1 cellular context compared by ENCODE assay signal in genomic region chr19:53927745-53928144, GRCh38.
TF ChIP-seq lines count a peak whose summit lies in the region.

No MANE protein-coding gene starts in this region.

TF ChIP-seq in HepG2, 621 proteins besides CTCF, POLR2A, EP300 and RAD21 (continues in another document):
- 0 out of 2 replicates have a peak, but pooled peaks have one; percentile 37 for TF ChIP-seq KMT2B (CRISPR knock-in tag; IDR thresholded peaks at IDR 0.05)
- TF ChIP-seq ZNF770 (CRISPR knock-in tag; IDR thresholded peaks at IDR 0.05), result no peak
- 0 out of 2 replicates have a peak, but pooled peaks have one; percentile 42 for TF ChIP-seq KLF11 (CRISPR knock-in tag; IDR thresholded peaks at IDR 0.05)
- TF ChIP-seq BCL6 (CRISPR knock-in tag; IDR thresholded peaks at IDR 0.05), result no peak
- TF ChIP-seq SOX13 (IDR thresholded peaks at IDR 0.05), result no peak
- no peak for TF ChIP-seq SOX13 (CRISPR knock-in tag; conservative IDR thresholded peaks at IDR 0.05 in 1 of 2, IDR thresholded peaks at IDR 0.05 in 1 of 2)
- no peak for TF ChIP-seq KDM5A (IDR thresholded peaks at IDR 0.05; ENCODE audit: borderline replicate concordance, low read length)
- no peak for TF ChIP-seq MAZ (IDR thresholded peaks at IDR 0.05; ENCODE audit: borderline replicate concordance, low read depth, low read length)
- no peak for TF ChIP-seq MAZ (CRISPR knock-in tag; IDR thresholded peaks at IDR 0.05; ENCODE audit: low read depth)
- no peak for TF ChIP-seq ZNF720 (CRISPR knock-in tag; IDR thresholded peaks at IDR 0.05)
- TF ChIP-seq CSRNP1 (CRISPR knock-in tag; IDR thresholded peaks at IDR 0.05), result no peak
- TF ChIP-seq ZNF749 (CRISPR knock-in tag; IDR thresholded peaks at IDR 0.05; ENCODE audit: borderline replicate concordance), result 0 out of 2 replicates have a peak, but pooled peaks have one; percentile 41
- no peak for TF ChIP-seq RBM22 (optimal IDR thresholded peaks at IDR 0.05; ENCODE audit: low read length)
- peak; percentile 82 for TF ChIP-seq HBP1 (CRISPR knock-in tag; IDR thresholded peaks at IDR 0.05; ENCODE audit: low read depth)
- no peak for TF ChIP-seq RCOR2 (CRISPR knock-in tag; IDR thresholded peaks at IDR 0.05)
- TF ChIP-seq CAMTA2 (CRISPR knock-in tag; IDR thresholded peaks at IDR 0.05; ENCODE audit: borderline replicate concordance), result no peak
- TF ChIP-seq ZNF20 (CRISPR knock-in tag; IDR thresholded peaks at IDR 0.05), result no peak
- no peak for TF ChIP-seq ZNF263 (CRISPR knock-in tag; IDR thresholded peaks at IDR 0.05)
- TF ChIP-seq RARG (CRISPR knock-in tag; IDR thresholded peaks at IDR 0.05; ENCODE audit: low read depth), result no peak
- no peak for TF ChIP-seq PLSCR1 (CRISPR knock-in tag; IDR thresholded peaks at IDR 0.05; ENCODE audit: borderline replicate concordance)
- peak; percentile 61; the same call in 1 of the 2 replicates for TF ChIP-seq ZBTB20 (CRISPR knock-in tag; IDR thresholded peaks at IDR 0.05; ENCODE audit: borderline replicate concordance, low read depth)
- no peak for TF ChIP-seq ATF4 (CRISPR knock-in tag; IDR thresholded peaks at IDR 0.05)
- no peak for TF ChIP-seq THAP7 (CRISPR knock-in tag; IDR thresholded peaks at IDR 0.05)
- TF ChIP-seq FOSL2 (CRISPR knock-in tag; IDR thresholded peaks at IDR 0.05), result no peak
- TF ChIP-seq RAD51 (IDR thresholded peaks at IDR 0.05; ENCODE audit: borderline replicate concordance), result no peak
- TF ChIP-seq ZNF605 (CRISPR knock-in tag; IDR thresholded peaks at IDR 0.05), result no peak
- no peak for TF ChIP-seq SNAI1 (CRISPR knock-in tag; IDR thresholded peaks at IDR 0.05; ENCODE audit: borderline replicate concordance)
- no peak for TF ChIP-seq ZNF556 (CRISPR knock-in tag; IDR thresholded peaks at IDR 0.05; ENCODE audit: borderline replicate concordance)
- TF ChIP-seq ZNF781 (CRISPR knock-in tag; IDR thresholded peaks at IDR 0.05; ENCODE audit: borderline replicate concordance, not compliant biosample characterization), result peak; percentile 43
- TF ChIP-seq ZSCAN31 (CRISPR knock-in tag; IDR thresholded peaks at IDR 0.05; ENCODE audit: low read depth), result no peak
- no peak for TF ChIP-seq ZNF280D (CRISPR knock-in tag; IDR thresholded peaks at IDR 0.05)
- no peak for TF ChIP-seq RFX1 (IDR thresholded peaks at IDR 0.05)
- TF ChIP-seq GPN1 (CRISPR knock-in tag; IDR thresholded peaks at IDR 0.05; ENCODE audit: borderline replicate concordance), result no peak
- peak; percentile 56; the same call in 1 of the 2 replicates for TF ChIP-seq TFE3 (CRISPR knock-in tag; IDR thresholded peaks at IDR 0.05)
- 0 out of 2 replicates have a peak, but pooled peaks have one; percentile 25 for TF ChIP-seq MIER3 (CRISPR knock-in tag; IDR thresholded peaks at IDR 0.05; ENCODE audit: borderline replicate concordance)
- no peak for TF ChIP-seq CSRNP2 (CRISPR knock-in tag; conservative IDR thresholded peaks at IDR 0.05; ENCODE audit: low read depth)
- no peak for TF ChIP-seq ZNF430 (CRISPR knock-in tag; IDR thresholded peaks at IDR 0.05)
- no peak for TF ChIP-seq ZNF354B (CRISPR knock-in tag; IDR thresholded peaks at IDR 0.05)
- TF ChIP-seq ZBTB21 (CRISPR knock-in tag; IDR thresholded peaks at IDR 0.05), result no peak
- TF ChIP-seq KLF6 (CRISPR knock-in tag; IDR thresholded peaks at IDR 0.05), result peak; percentile 89
- no peak for TF ChIP-seq ZNF619 (CRISPR knock-in tag; IDR thresholded peaks at IDR 0.05)
- TF ChIP-seq ZNF747 (CRISPR knock-in tag; IDR thresholded peaks at IDR 0.05; ENCODE audit: borderline replicate concordance), result no peak
- TF ChIP-seq ZNF143 (CRISPR knock-in tag; IDR thresholded peaks at IDR 0.05), result no peak
- TF ChIP-seq ZNF841 (CRISPR knock-in tag; IDR thresholded peaks at IDR 0.05; ENCODE audit: borderline replicate concordance), result no peak
- 0 out of 2 replicates have a peak, but pooled peaks have one; percentile 40 for TF ChIP-seq SIX4 (CRISPR knock-in tag; IDR thresholded peaks at IDR 0.05)
- no peak for TF ChIP-seq THYN1 (CRISPR knock-in tag; IDR thresholded peaks at IDR 0.05; ENCODE audit: borderline replicate concordance, low read depth)
- no peak for TF ChIP-seq SAFB2 (CRISPR knock-in tag; IDR thresholded peaks at IDR 0.05; ENCODE audit: borderline replicate concordance, low read depth)
